Comparison of ENCODE assay signal across 1 cellular context in genomic region chr12:31728917-31729640, GRCh38.
TF ChIP-seq lines count a peak whose summit lies in the region.

Gene AMN1 (minus strand): TSS chr12:31729021. CDS start chr12:31729008, 13 bp downstream.

TF ChIP-seq in K562, 482 proteins besides CTCF, POLR2A, EP300 and RAD21 (continued from another document and continues in another):
- TF ChIP-seq IRF2 (CRISPR knock-in tag; IDR thresholded peaks at IDR 0.05) (no peak), KDM1A (IDR thresholded peaks at IDR 0.05) (no peak), ETS2 (tag; IDR thresholded peaks at IDR 0.05; ENCODE audit: borderline replicate concordance, poor library complexity, severe bottlenecking) (no peak), ZBTB1 (CRISPR knock-in tag; IDR thresholded peaks at IDR 0.05; ENCODE audit: borderline replicate concordance, low read depth) (no peak), HDAC3 (IDR thresholded peaks at IDR 0.05; ENCODE audit: borderline replicate concordance, partially characterized antibody) (no peak), SMARCE1 (IDR thresholded peaks at IDR 0.05) (no peak), E2F1 (CRISPR knock-in tag; IDR thresholded peaks at IDR 0.05) (0 out of 2 replicates have a peak, but pooled peaks have one; percentile 49), YBX1 (IDR thresholded peaks at IDR 0.05) (no peak), NRF1 (conservative IDR thresholded peaks at IDR 0.05 in 1 of 2, IDR thresholded peaks at IDR 0.05 in 1 of 2) (peak; percentile 84 to 86), EHMT2 (IDR thresholded peaks at IDR 0.05) (no peak), FUS (optimal IDR thresholded peaks at IDR 0.05; ENCODE audit: low read depth, low read length) (no peak), ZNF12 (CRISPR knock-in tag; IDR thresholded peaks at IDR 0.05) (no peak), ZC3H11A (IDR thresholded peaks at IDR 0.05; ENCODE audit: low read depth, low read length) (no peak), XRCC4 (IDR thresholded peaks at IDR 0.05; ENCODE audit: extremely low read depth, insufficient read depth, insufficient read length) (no peak), MTF1 (CRISPR knock-in tag; IDR thresholded peaks at IDR 0.05; ENCODE audit: borderline replicate concordance) (no peak), ZNF551 (CRISPR knock-in tag; IDR thresholded peaks at IDR 0.05) (no peak), TAF7 (tag; IDR thresholded peaks at IDR 0.05) (no peak), ZNF75A (CRISPR knock-in tag; IDR thresholded peaks at IDR 0.05) (no peak), GATAD2B (IDR thresholded peaks at IDR 0.05; ENCODE audit: borderline replicate concordance) (no peak), ZNF780A (CRISPR knock-in tag; IDR thresholded peaks at IDR 0.05) (no peak), ZBTB17 (CRISPR knock-in tag; IDR thresholded peaks at IDR 0.05) (0 out of 2 replicates have a peak, but pooled peaks have one; percentile 41), CEBPB (tag; IDR thresholded peaks at IDR 0.05) (no peak), NFATC3 (IDR thresholded peaks at IDR 0.05) (no peak), CHD2 (IDR thresholded peaks at IDR 0.05; ENCODE audit: low read depth, low read length) (peak; percentile 44; the same call in 1 of the 2 replicates), HEY1 (CRISPR knock-in tag; IDR thresholded peaks at IDR 0.05; ENCODE audit: borderline replicate concordance) (no peak), ZNF696 (CRISPR knock-in tag; conservative IDR thresholded peaks at IDR 0.05) (no peak), ZKSCAN3 (CRISPR knock-in tag; IDR thresholded peaks at IDR 0.05) (no peak), KHSRP (IDR thresholded peaks at IDR 0.05) (peak; percentile 97), CREM (IDR thresholded peaks at IDR 0.05; ENCODE audit: low read depth) (peak; percentile 99), HLTF (IDR thresholded peaks at IDR 0.05) (no peak), TFAM (CRISPR knock-in tag; conservative IDR thresholded peaks at IDR 0.05) (no peak), ZNF24 (IDR thresholded peaks at IDR 0.05) (no peak; the same call in 1 of the 2 replicates), STAT5B (CRISPR knock-in tag; IDR thresholded peaks at IDR 0.05) (no peak), IFI16 (CRISPR knock-in tag; IDR thresholded peaks at IDR 0.05) (no peak), KLF13 (tag; IDR thresholded peaks at IDR 0.05; ENCODE audit: borderline replicate concordance, low read depth) (0 out of 2 replicates have a peak, but pooled peaks have one; percentile 10), NELFE (IDR thresholded peaks at IDR 0.05; ENCODE audit: insufficient read depth, insufficient read length) (no peak), TRIM24 (IDR thresholded peaks at IDR 0.05) (peak in 1 of 2 experiments; percentile 26; a peak in 1 of 4 replicates), ZNF277 (CRISPR knock-in tag; IDR thresholded peaks at IDR 0.05; ENCODE audit: borderline replicate concordance) (no peak), ZNF764 (CRISPR knock-in tag; IDR thresholded peaks at IDR 0.05; ENCODE audit: low read depth) (no peak), ETV6 (IDR thresholded peaks at IDR 0.05; ENCODE audit: borderline replicate concordance in 1 of 2, low read depth in 2 of 2, low read length in 1 of 2) (no peak; a peak in 1 of 4 replicates), ETV6 (CRISPR knock-in tag; IDR thresholded peaks at IDR 0.05; ENCODE audit: borderline replicate concordance) (no peak), ELF2 (CRISPR knock-in tag; IDR thresholded peaks at IDR 0.05) (peak; percentile 76), ZNF785 (CRISPR knock-in tag; IDR thresholded peaks at IDR 0.05) (no peak), MYNN (IDR thresholded peaks at IDR 0.05) (peak; percentile 61; the same call in 1 of the 2 replicates), MYNN (CRISPR knock-in tag; IDR thresholded peaks at IDR 0.05) (no peak), SP1 (CRISPR knock-in tag; IDR thresholded peaks at IDR 0.05) (peak; percentile 89), RBFOX2 (IDR thresholded peaks at IDR 0.05; ENCODE audit: low read depth, low read length) (peak; percentile 99), BMI1 (IDR thresholded peaks at IDR 0.05; ENCODE audit: low read length) (no peak), PCBP1 (IDR thresholded peaks at IDR 0.05; ENCODE audit: low read depth, low read length, poor library complexity, severe bottlenecking) (peak; percentile 15), SAFB2 (IDR thresholded peaks at IDR 0.05; ENCODE audit: borderline replicate concordance, low read depth, low read length, severe bottlenecking) (no peak), GTF2F1 (IDR thresholded peaks at IDR 0.05; ENCODE audit: low read depth, low read length) (peak; percentile 84; the same call in 1 of the 2 replicates), NKRF (IDR thresholded peaks at IDR 0.05; ENCODE audit: borderline replicate concordance) (0 out of 2 replicates have a peak, but pooled peaks have one; percentile 46), CHAMP1 (IDR thresholded peaks at IDR 0.05) (peak; percentile 85; the same call in 1 of the 2 replicates), ARHGAP35 (IDR thresholded peaks at IDR 0.05; ENCODE audit: partially characterized antibody) (no peak), KAT2B (IDR thresholded peaks at IDR 0.05; ENCODE audit: low read depth, low read length) (no peak), PATZ1 (CRISPR knock-in tag; IDR thresholded peaks at IDR 0.05; ENCODE audit: borderline replicate concordance) (no peak), ZNF133 (CRISPR knock-in tag; IDR thresholded peaks at IDR 0.05) (no peak), GTF2B (IDR thresholded peaks at IDR 0.05; ENCODE audit: extremely low read depth, insufficient read length) (peak; percentile 75), HMGXB4 (CRISPR knock-in tag; IDR thresholded peaks at IDR 0.05) (no peak; the same call in 1 of the 2 replicates), MLLT1 (IDR thresholded peaks at IDR 0.05) (peak; percentile 56 to 79; a peak in 2 of 4 replicates), XRCC5 (IDR thresholded peaks at IDR 0.05; ENCODE audit: low read depth, low read length) (peak; percentile 87; the same call in 1 of the 2 replicates), SPI1 (IDR thresholded peaks at IDR 0.05; ENCODE audit: borderline replicate concordance, low read depth, low read length) (no peak), ILK (tag; IDR thresholded peaks at IDR 0.05; ENCODE audit: borderline replicate concordance, low read depth) (no peak), ZFP36 (IDR thresholded peaks at IDR 0.05; ENCODE audit: low read depth, low read length, partially characterized antibody) (no peak), ZNF143 (CRISPR knock-in tag; IDR thresholded peaks at IDR 0.05) (peak; percentile 89), ADNP (tag; IDR thresholded peaks at IDR 0.05) (no peak), ZNF263 (CRISPR knock-in tag; IDR thresholded peaks at IDR 0.05; ENCODE audit: borderline replicate concordance) (peak; percentile 68; the same call in 1 of the 2 replicates), POLR2B (IDR thresholded peaks at IDR 0.05; ENCODE audit: low read depth, partially characterized antibody) (peak; percentile 85), FOS (IDR thresholded peaks at IDR 0.05; ENCODE audit: extremely low read depth, insufficient read length) (no peak)
